ENCODE assay signal across 35 cellular contexts in the genomic region with DNA sequence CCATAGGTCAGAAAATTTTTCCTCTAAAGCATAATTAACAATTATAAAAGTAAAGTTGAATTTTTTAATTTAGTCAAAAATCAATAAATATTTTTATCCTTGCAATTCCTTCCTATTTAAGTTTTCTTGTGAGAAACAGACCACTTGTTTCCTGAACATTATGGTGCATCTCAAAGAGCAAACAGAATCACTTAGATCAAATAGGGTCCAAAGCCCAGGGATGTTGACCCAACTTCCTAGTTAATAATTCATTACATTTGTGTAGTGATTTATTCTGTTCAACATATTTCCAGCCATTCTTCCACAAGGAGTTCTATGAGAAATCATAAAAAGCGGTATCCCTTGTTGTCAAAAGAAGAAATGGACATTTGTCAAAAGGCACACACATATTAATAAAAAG.
"Had no signal": no experiment of that assay in that cellular context is flagged by ENCODE, and none has a peak within 500 bp of the region (broad histone marks: within the 10 kb centered on the region; RNA-seq: fewer than 3 reads in every experiment).

No MANE protein-coding gene starts in this region.

- H3K9me3 Mint-ChIP-seq: activated CD4-positive, alpha-beta T cell treated with anti-CD3 and anti-CD28 coated beads, Interleukin-2, amount 10 ng/mL, durations not matched to agents 7 days and 5 days; activated naive CD4-positive, alpha-beta T cell treated with anti-CD3 and anti-CD28 coated beads for 36 hours; activated T-cell treated with anti-CD3 and anti-CD28 coated beads, Interleukin-2, amount 50 U/mL, for 4 hours; activated T-helper 1 cell treated with anti-CD3 and anti-CD28 coated beads, Interleukin-12 subunit alpha, Interleukin-12 subunit beta, Interleukin-2, Interleukin-4 antibody, amounts not matched to agents 30 ng/mL and 10 ng/mL and 1 ng/mL, durations not matched to agents 14 hours and 24 hours and 36 hours; activated T-helper 17 cell treated with anti-CD3 and anti-CD28 coated beads, Interleukin-2, amount 50 U/mL, for 72 hours; T-helper 2 cell treated with Interferon-gamma antibody and Interleukin-4, amounts not matched to agents 5 μg/mL and 100 μg/mL, for 36 hours had no signal

- H3K36me3 Mint-ChIP-seq: activated CD4-positive, alpha-beta memory T cell treated with anti-CD3 and anti-CD28 coated beads for 36 hours; activated naive CD4-positive, alpha-beta T cell treated with anti-CD3 and anti-CD28 coated beads, Interleukin-2, amount 50 U/mL, for 72 hours; activated naive CD8-positive, alpha-beta T cell treated with anti-CD3 and anti-CD28 coated beads for 36 hours; brain had no signal

- H3K27ac Mint-ChIP-seq: activated B cell treated with CpG ODN at 0.5 μM for 24 hours; activated CD4-positive, alpha-beta memory T cell treated with anti-CD3 and anti-CD28 coated beads for 36 hours; activated CD4-positive, alpha-beta T cell treated with anti-CD3 and anti-CD28 coated beads, Interleukin-2, amount 10 ng/mL, durations not matched to agents 7 days and 5 days; activated CD8-positive, alpha-beta T cell treated with anti-CD3 and anti-CD28 coated beads for 36 hours; activated naive CD4-positive, alpha-beta T cell treated with anti-CD3 and anti-CD28 coated beads for 36 hours; activated naive CD4-positive, alpha-beta T cell treated with anti-CD3 and anti-CD28 coated beads, Interleukin-2, amount 50 U/mL, for 72 hours; activated naive CD8-positive, alpha-beta T cell treated with anti-CD3 and anti-CD28 coated beads for 36 hours; activated T-cell treated with anti-CD3 and anti-CD28 coated beads, Interleukin-2, amount 50 U/mL, for 72 hours; activated T-helper 1 cell treated with anti-CD3 and anti-CD28 coated beads, Interleukin-12 subunit alpha, Interleukin-12 subunit beta, Interleukin-2, Interleukin-4 antibody, amounts not matched to agents 30 ng/mL and 10 ng/mL and 1 ng/mL, durations not matched to agents 14 hours and 24 hours and 36 hours; activated T-helper 17 cell treated with anti-CD3 and anti-CD28 coated beads, Interleukin-2, amount 50 U/mL, for 72 hours; brain; T-helper 1 cell treated with Interleukin-12 subunit alpha and Interleukin-12 subunit beta and Interleukin-4 antibody, amounts not matched to agents 30 μg/mL and 1 μg/mL, for 36 hours; T-helper 2 cell treated with Interferon-gamma antibody and Interleukin-4, amounts not matched to agents 5 μg/mL and 100 μg/mL, for 36 hours had no signal

- H3K4me3 Mint-ChIP-seq: activated B cell treated with CpG ODN at 0.5 μM for 24 hours; activated CD4-positive, alpha-beta memory T cell treated with anti-CD3 and anti-CD28 coated beads for 36 hours; activated CD4-positive, alpha-beta T cell treated with anti-CD3 and anti-CD28 coated beads, Interleukin-2, amount 10 ng/mL, durations not matched to agents 7 days and 5 days; activated CD8-positive, alpha-beta T cell treated with anti-CD3 and anti-CD28 coated beads for 36 hours; activated naive CD4-positive, alpha-beta T cell treated with anti-CD3 and anti-CD28 coated beads for 36 hours; activated naive CD8-positive, alpha-beta T cell treated with anti-CD3 and anti-CD28 coated beads for 36 hours; activated T-cell treated with anti-CD3 and anti-CD28 coated beads, Interleukin-2, amount 50 U/mL, for 4 hours; activated T-cell treated with anti-CD3 and anti-CD28 coated beads, Interleukin-2, amount 50 U/mL, for 72 hours; activated T-helper 1 cell treated with anti-CD3 and anti-CD28 coated beads, Interleukin-12 subunit alpha, Interleukin-12 subunit beta, Interleukin-2, Interleukin-4 antibody, amounts not matched to agents 30 ng/mL and 10 ng/mL and 1 ng/mL, durations not matched to agents 14 hours and 24 hours and 36 hours; activated T-helper 17 cell treated with anti-CD3 and anti-CD28 coated beads, Interleukin-2, amount 50 U/mL, for 72 hours; brain; central memory CD8-positive, alpha-beta T cell; T-helper 1 cell treated with Interleukin-12 subunit alpha and Interleukin-12 subunit beta and Interleukin-4 antibody, amounts not matched to agents 30 μg/mL and 1 μg/mL, for 36 hours; T-helper 2 cell treated with Interferon-gamma antibody and Interleukin-4, amounts not matched to agents 5 μg/mL and 100 μg/mL, for 36 hours had no signal

- H3K27me3 Mint-ChIP-seq: activated B cell treated with CpG ODN at 0.5 μM for 24 hours; activated CD4-positive, alpha-beta memory T cell treated with anti-CD3 and anti-CD28 coated beads for 36 hours; activated CD4-positive, alpha-beta T cell treated with anti-CD3 and anti-CD28 coated beads, Interleukin-2, amount 10 ng/mL, durations not matched to agents 7 days and 5 days; activated CD8-positive, alpha-beta T cell treated with anti-CD3 and anti-CD28 coated beads for 36 hours; activated naive CD8-positive, alpha-beta T cell treated with anti-CD3 and anti-CD28 coated beads for 36 hours; brain; central memory CD8-positive, alpha-beta T cell had no signal

- DNase-seq: activated B cell treated with CpG ODN at 0.5 μM for 24 hours; activated CD4-positive, alpha-beta memory T cell treated with anti-CD3 and anti-CD28 coated beads for 36 hours; activated CD4-positive, alpha-beta T cell treated with anti-CD3 and anti-CD28 coated beads for 4 hours; activated CD4-positive, alpha-beta T cell treated with anti-CD3 and anti-CD28 coated beads, Interleukin-2, amount 10 ng/mL, durations not matched to agents 7 days and 5 days; activated CD4-positive, CD25-positive, alpha-beta regulatory T cell treated with anti-CD3 and anti-CD28 coated beads, Interleukin-2, amount 50 U/mL, for 72 hours; activated CD8-positive, alpha-beta memory T cell treated with anti-CD3 and anti-CD28 coated beads, Interleukin-2, amount 50 U/mL, for 4 hours; activated CD8-positive, alpha-beta T cell treated with anti-CD3 and anti-CD28 coated beads for 36 hours; activated effector memory CD4-positive, alpha-beta T cell treated with anti-CD3 and anti-CD28 coated beads, Interleukin-2, amount 50 U/mL, for 16 hours; activated gamma-delta T cell treated with Interleukin-2 at 50 U/mL for 16 hours; activated naive CD4-positive, alpha-beta T cell; activated naive CD4-positive, alpha-beta T cell treated with anti-CD3 and anti-CD28 coated beads for 36 hours; activated naive CD4-positive, alpha-beta T cell treated with anti-CD3 and anti-CD28 coated beads, Interleukin-2, amount 50 U/mL, for 16 hours; activated naive CD8-positive, alpha-beta T cell treated with anti-CD3 and anti-CD28 coated beads for 36 hours; activated T-cell treated with anti-CD3 and anti-CD28 coated beads for 4 hours; activated T-cell treated with anti-CD3 and anti-CD28 coated beads, Interleukin-2, amount 50 U/mL, for 1 hour; activated T-cell treated with anti-CD3 and anti-CD28 coated beads, Interleukin-2, amount 50 U/mL, for 4 hours; activated T-cell treated with anti-CD3 and anti-CD28 coated beads, Interleukin-2, amount 50 U/mL, for 72 hours; amygdala; anterior cingulate cortex; caudate nucleus; cerebellar nuclear complex; SW 1271; T-helper 1 cell; T-helper 2 cell; T-helper 9 cell had no signal

- H3K4me1 ChIP-seq: ascending aorta had no signal

- H3K4me3 ChIP-seq: ascending aorta, cardiac muscle cell had no signal

- H3K9me3 ChIP-seq: ascending aorta had no signal

- H3K27ac ChIP-seq: ascending aorta, cardiac muscle cell, VCaP had no signal

- H3K4me1 Mint-ChIP-seq: activated B cell treated with CpG ODN at 0.5 μM for 24 hours; activated CD4-positive, alpha-beta T cell treated with anti-CD3 and anti-CD28 coated beads, Interleukin-2, amount 10 ng/mL, durations not matched to agents 7 days and 5 days; activated naive CD8-positive, alpha-beta T cell treated with anti-CD3 and anti-CD28 coated beads for 36 hours; activated T-helper 17 cell treated with anti-CD3 and anti-CD28 coated beads, Interleukin-2, amount 50 U/mL, for 72 hours; central memory CD8-positive, alpha-beta T cell had no signal

- H3K27me3 ChIP-seq: ascending aorta, cardiac muscle cell had no signal

- H3K36me3 ChIP-seq: ascending aorta, cardiac muscle cell had no signal

- ATAC-seq: activated CD8-positive, alpha-beta T cell treated with anti-CD3 and anti-CD28 coated beads for 36 hours; activated naive CD4-positive, alpha-beta T cell treated with anti-CD3 and anti-CD28 coated beads, Interleukin-2, amount 50 U/mL, for 72 hours; activated T-cell treated with anti-CD3 and anti-CD28 coated beads, Interleukin-2, amount 50 U/mL, for 4 hours; activated T-cell treated with anti-CD3 and anti-CD28 coated beads, Interleukin-2, amount 50 U/mL, for 72 hours; activated T-helper 17 cell treated with anti-CD3 and anti-CD28 coated beads, Interleukin-2, amount 50 U/mL, for 72 hours had no signal
